12 cellular contexts compared by ENCODE assay signal in the genomic region with DNA sequence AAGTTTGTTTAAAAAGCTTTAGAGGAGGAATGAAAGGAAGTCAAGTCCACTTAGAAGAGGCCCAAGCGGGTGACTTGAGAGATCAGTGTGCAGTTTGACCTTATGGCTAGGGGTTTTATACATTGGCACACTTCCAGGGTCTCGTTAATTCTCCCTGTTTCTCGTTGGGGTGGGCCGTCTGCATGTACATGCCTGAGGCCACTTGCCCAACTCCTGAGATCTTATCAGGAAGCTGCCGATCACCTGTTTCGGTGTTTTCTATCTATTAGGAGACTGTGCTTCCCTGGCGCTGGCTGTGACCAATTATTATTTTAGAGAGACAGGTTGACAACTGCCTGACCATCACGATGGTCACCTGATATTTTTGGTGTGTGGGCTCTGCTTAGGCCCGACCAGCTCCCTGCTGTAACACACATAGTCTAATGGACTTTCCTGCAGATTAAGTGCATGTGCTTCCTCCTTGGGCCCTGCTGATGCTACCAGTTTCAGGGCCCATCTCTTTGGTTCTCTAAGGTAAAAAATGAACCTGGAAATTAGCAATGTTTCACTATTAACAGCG. TPM values are rescaled to one million over a fixed set of nuclear protein-coding genes. Genes with fewer than 3 reads are reported as not detected.
DNase-seq lines count a peak whose midpoint lies in the region; ATAC-seq and TF ChIP-seq lines count a peak whose summit lies in the region.
"Had no signal": no experiment of that assay in that cellular context is flagged by ENCODE, and none has a peak within 500 bp of the region (broad histone marks: within the 10 kb centered on the region; RNA-seq: fewer than 3 reads in every experiment).

No MANE protein-coding gene starts in this region.

- no peaks in the 10 kb centered on the region; the same call in 1 of the 2 replicates for H3K9me3 ChIP-seq in DOHH2 (ENCODE audit: control insufficient read depth, insufficient read depth, low read length)
- H3K9me3 ChIP-seq: HAP-1 had no signal

- no peaks in the 10 kb centered on the region for H3K27me3 Mint-ChIP-seq in IgD-negative memory B cell
- H3K27me3 Mint-ChIP-seq in glutamatergic neuron (ENCODE audit: unreplicated experiment): no peaks in the 10 kb centered on the region

- intact Hi-C loops in dorsolateral prefrontal cortex (cut with DNase I): no loop called here

- TF ChIP-seq CTCF in DOHH2 (IDR thresholded peaks at IDR 0.05; ENCODE audit: low read depth, low read length, poor library complexity, severe bottlenecking) (no peak), dorsolateral prefrontal cortex (IDR thresholded peaks at IDR 0.05 in 54 of 56, conservative IDR thresholded peaks at IDR 0.05 in 2 of 56; ENCODE audit: low read depth in 1 of 56, partially characterized antibody in 56 of 56) (no peak), omental fat pad (IDR thresholded peaks at IDR 0.05) (no peak), glutamatergic neuron (IDR thresholded peaks at IDR 0.05; ENCODE audit: partially characterized antibody, unreplicated experiment) (no peak)

- H3K36me3 Mint-ChIP-seq in IgD-negative memory B cell (no peaks in the 10 kb centered on the region), glutamatergic neuron (ENCODE audit: unreplicated experiment) (peaks cover 4% of the 10 kb centered on the region)

- peaks cover 74% of the 10 kb centered on the region for H3K79me2 ChIP-seq in DOHH2 (ENCODE audit: control insufficient read depth, low read length)

- peak overlapping the region; percentile 10 to 89 (median 52) for H3K4me3 Mint-ChIP-seq in IgD-negative memory B cell
- no peak overlapping the region for H3K4me3 Mint-ChIP-seq in glutamatergic neuron (ENCODE audit: unreplicated experiment)

- ATAC-seq in GM21529 (IDR thresholded peaks at IDR 0.05; ENCODE audit: unreplicated experiment) (peak; percentile 41), omental fat pad (ENCODE audit: low FRiP score) (no peak)

- H3K4me3 ChIP-seq in DOHH2 (ENCODE audit: low read length): peak overlapping the region; percentile 10
- peak overlapping the region in 3 of 59 donors; percentile 18 to 48 (median 21) for H3K4me3 ChIP-seq in dorsolateral prefrontal cortex
- H3K4me3 ChIP-seq in H7 (ENCODE audit: insufficient read depth, low read depth, low read length): no peak overlapping the region
- H3K4me3 ChIP-seq: HAP-1 had no signal

- H3K27me3 ChIP-seq in DOHH2 (ENCODE audit: control insufficient read depth, low read length) (no peaks in the 10 kb centered on the region), dorsolateral prefrontal cortex (no peaks in the 10 kb centered on the region), H7 (ENCODE audit: control insufficient read depth, insufficient read depth, low read length) (no peaks in the 10 kb centered on the region)

- peaks cover 72% of the 10 kb centered on the region for H3K4me1 ChIP-seq in DOHH2 (ENCODE audit: control insufficient read depth, low read length)

- H3K27ac Mint-ChIP-seq in IgD-negative memory B cell (peak overlapping the region; percentile 69 to 99 (median 96)), glutamatergic neuron (ENCODE audit: unreplicated experiment) (no peak overlapping the region)

- DNase-seq in dorsolateral prefrontal cortex (no peak), omental fat pad (ENCODE audit: low spot score) (no peak), H7 (no peak), NCI-H2171 treated with DMSO at 0.1 percent for 48 hours (lab: John Stamatoyannopoulos, UW) (no peak), glutamatergic neuron (no peak)
- DNase-seq: activated CD4-positive, alpha-beta T cell treated with anti-CD3 and anti-CD28 coated beads for 1 hour; NCI-H2081; stimulated activated CD4-positive, alpha-beta T cell treated with anti-CD3 and anti-CD28 coated beads, Interleukin-2, amount 100 ng/mL, for 24 hours had no signal

- H3K36me3 ChIP-seq in DOHH2 (ENCODE audit: control insufficient read depth, low read length) (peaks cover 57% of the 10 kb centered on the region), H7 (replicated peaks; ENCODE audit: control insufficient read depth, insufficient read depth, low read length) (no peaks in the 10 kb centered on the region)
- H3K36me3 ChIP-seq: HAP-1 had no signal

- H3K9me3 Mint-ChIP-seq in IgD-negative memory B cell: peaks cover 0 to 3% (median under 1%) of the 10 kb centered on the region in 3 donors
- H3K9me3 Mint-ChIP-seq in glutamatergic neuron (ENCODE audit: unreplicated experiment): no peaks in the 10 kb centered on the region

- peak overlapping the region; percentile 54 for H3K4me2 ChIP-seq in DOHH2 (ENCODE audit: low read length)

- H3K27ac ChIP-seq in DOHH2 (ENCODE audit: low read depth, low read length): peak overlapping the region; percentile 73
- peak overlapping the region; percentile 61 to 100 (median 98) for H3K27ac ChIP-seq in dorsolateral prefrontal cortex

- no peaks in the 10 kb centered on the region for H3K9me2 ChIP-seq in DOHH2 (replicated peaks; ENCODE audit: control insufficient read depth, low read length)

- H3K4me1 Mint-ChIP-seq in IgD-negative memory B cell (peaks cover 27 to 31% (median 27%) of the 10 kb centered on the region in 3 donors), glutamatergic neuron (ENCODE audit: low read depth, unreplicated experiment) (no peaks in the 10 kb centered on the region)

- H3F3A ChIP-seq in DOHH2 (ENCODE audit: control insufficient read depth, insufficient read depth): peaks cover 21% of the 10 kb centered on the region

- no peaks in the 10 kb centered on the region for H4K20me1 ChIP-seq in DOHH2 (ENCODE audit: control insufficient read depth, insufficient read depth, low read depth, low read length)

RNA-seq across cellular contexts. Expression of a gene that starts 31.0 kb away (rescaled TPM):
- polyA plus RNA-seq in IgD-negative memory B cell: 22.7 TPM
- total RNA-seq in dorsolateral prefrontal cortex (10 to 100 TPM; 21.9 to 64.7 (median 36.1) TPM), omental fat pad (10 to 100 TPM; 26.9 to 36.4 (median 29.4) TPM), glutamatergic neuron (ENCODE audit: unreplicated experiment) (34.9 TPM)
- 152 and 192 TPM in 2 replicates for total RNA-seq in H7 (2014; rRNA removed; shearing (Covaris generic))
